22 cellular contexts compared by ENCODE assay signal in the genomic region with DNA sequence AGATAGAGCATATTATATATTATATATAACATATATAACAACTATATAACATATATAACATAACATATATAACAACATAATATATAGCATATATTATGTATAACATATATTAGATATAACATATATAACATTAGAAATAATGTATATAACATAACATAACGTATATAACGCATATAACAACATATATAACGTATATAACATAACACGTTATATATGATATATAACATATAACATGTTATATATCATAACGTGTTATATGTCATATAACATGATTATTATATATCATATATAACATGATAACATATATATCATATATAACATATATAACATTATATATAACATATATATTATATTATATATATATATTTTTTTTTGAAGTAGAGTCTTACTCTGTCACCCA.
"Had no signal": no experiment of that assay in that cellular context is flagged by ENCODE, and none has a peak within 500 bp of the region (broad histone marks: within the 10 kb centered on the region; RNA-seq: fewer than 3 reads in every experiment).

No MANE protein-coding gene starts in this region.

- H3K27ac ChIP-seq: left lung, lower lobe of right lung, right atrium auricular region, right lobe of liver, stomach, testis, thyroid gland, uterus had no signal

- H3K4me3 ChIP-seq: left lung, lower lobe of right lung, right atrium auricular region, right lobe of liver, stomach, testis, thyroid gland, uterus had no signal

- ATAC-seq: left colon; left lung; lower lobe of right lung; naive thymus-derived CD8-positive, alpha-beta T cell; right lobe of liver; stimulated activated naive B cell treated with anti-CD40 and anti-IgM and Interleukin-4, amounts not matched to agents 10 μg/mL and 1 μg/mL and 100 μg/mL, for 72 hours; stimulated activated naive CD8-positive, alpha-beta T cell treated with anti-CD3 and anti-CD28 coated beads, Interleukin-15, Interleukin-2, amounts not matched to agents 100 U/mL and 50 U/mL, for 24 hours had no signal

- DNase-seq: hippocampal formation; left colon; left lung; lower lobe of right lung; mammary epithelial cell; mesenchymal stem cell; naive thymus-derived CD8-positive, alpha-beta T cell; nucleus accumbens; right lobe of liver; stimulated activated CD4-positive, alpha-beta T cell treated with anti-CD3 and anti-CD28 coated beads, Interleukin-12 subunit alpha, Interleukin-12 subunit beta, amount 100 ng/mL, for 4 hours; stimulated activated CD4-positive, alpha-beta T cell treated with anti-CD3 and anti-CD28 coated beads, Interleukin-15, amount 100 ng/mL, for 24 hours; stimulated activated CD4-positive, alpha-beta T cell treated with anti-CD3 and anti-CD28 coated beads, Interleukin-2, amount 100 ng/mL, for 24 hours; stimulated activated CD4-positive, alpha-beta T cell treated with anti-CD3 and anti-CD28 coated beads, Interleukin-4, amount 100 ng/mL, for 1 hour; stimulated activated naive B cell treated with anti-CD40 and anti-IgM and Interleukin-4, amounts not matched to agents 10 μg/mL and 1 μg/mL and 100 μg/mL, for 72 hours; stimulated activated naive CD8-positive, alpha-beta T cell treated with anti-CD3 and anti-CD28 coated beads, Interleukin-15, Interleukin-2, amounts not matched to agents 100 U/mL and 50 U/mL, for 24 hours; stomach; testis; thyroid gland; trophoblast cell; uterus had no signal

- H3K9me3 ChIP-seq: left lung, lower lobe of right lung, right atrium auricular region, right lobe of liver, stomach, testis, thyroid gland, uterus had no signal

- H3K4me1 ChIP-seq: uterus had no signal

- H3K27me3 ChIP-seq: left lung, right atrium auricular region, right lobe of liver, stomach, testis, thyroid gland, uterus had no signal

- H3K36me3 ChIP-seq: uterus had no signal

- FAIRE-seq: keratinocyte had no signal
